21 cellular contexts compared by ENCODE assay signal in genomic region chr9:95284667-95285066, GRCh38. TPM values are rescaled to one million over a fixed set of nuclear protein-coding genes. Genes with fewer than 3 reads are reported as not detected.
DNase-seq lines count a peak whose midpoint lies in the region; ATAC-seq, FAIRE-seq and TF ChIP-seq lines count a peak whose summit lies in the region.
"Had no signal": no experiment of that assay in that cellular context is flagged by ENCODE, and none has a peak within 500 bp of the region (broad histone marks: within the 10 kb centered on the region; RNA-seq: fewer than 3 reads in every experiment).

No MANE protein-coding gene starts in this region.

- no peak for ATAC-seq in A549
- ATAC-seq in GM18519 (IDR thresholded peaks at IDR 0.05; ENCODE audit: low FRiP score, unreplicated experiment) = no peak
- ATAC-seq: activated T-cell treated with anti-CD3 and anti-CD28 coated beads, Interleukin-2, amount 50 U/mL, for 4 hours had no signal

- 92% methylated on average over 4 of the region's 4 CpGs for WGBS in A549 (ENCODE audit: missing lambda C conversion rate)
- 76 to 92% (median 84%) methylated on average over 4 of the region's 4 CpGs for WGBS in stomach, 5 donors

- no peaks in the 10 kb centered on the region for H3K36me3 ChIP-seq in stomach
- H3K36me3 ChIP-seq: thoracic aorta, uterus had no signal

- TF ChIP-seq EP300 in A549 (IDR thresholded peaks at IDR 0.05) (no peak), stomach (IDR thresholded peaks at IDR 0.05) (no peak)

- CTCF ChIA-PET in A549 (lab: Yijun Ruan, JAX) = no interaction called here

- POLR2A ChIA-PET in A549 (lab: Yijun Ruan, JAX) = no interaction called here

- H3K4me3 ChIP-seq in A549 (no peak overlapping the region), stomach (no peak overlapping the region)
- H3K4me3 ChIP-seq: thoracic aorta, uterus had no signal

- peaks cover 23% of the 10 kb centered on the region for H3K4me1 ChIP-seq in A549
- H3K4me1 ChIP-seq in stomach = peaks cover 0 to 21% (median 10%) of the 10 kb centered on the region in 4 donors
- H3K4me1 ChIP-seq: uterus had no signal

- no peak for TF ChIP-seq RAD21 in A549 (conservative IDR thresholded peaks at IDR 0.05 in 1 of 2, IDR thresholded peaks at IDR 0.05 in 1 of 2)

- peak overlapping the region; percentile 47; the same call in 2 of the 3 replicates for H3K4me2 ChIP-seq in A549
- H3K4me2 ChIP-seq: SK-N-SH had no signal

- H3K27ac ChIP-seq in A549 (no peak overlapping the region), stomach (no peak overlapping the region)
- H3K27ac ChIP-seq: thoracic aorta, uterus had no signal

- TF ChIP-seq POLR2A in A549 (IDR thresholded peaks at IDR 0.05; ENCODE audit: low read length) = no peak
- no peak for TF ChIP-seq POLR2A in stomach (IDR thresholded peaks at IDR 0.05)

- TF ChIP-seq CTCF in A549 (IDR thresholded peaks at IDR 0.05) (no peak), stomach (IDR thresholded peaks at IDR 0.05) (no peak)

- FAIRE-seq in A549 (lab: Jason Lieb, UNC) = no peak

- no peaks in the 10 kb centered on the region for H3K27me3 ChIP-seq in stomach
- H3K27me3 ChIP-seq: uterus had no signal

- intact Hi-C loops in stomach (cut with DNase I; ENCODE audit: low total_unique reads) = no loop called here

- H3K9me3 ChIP-seq in A549 = peaks cover 15% of the 10 kb centered on the region; the same call in 1 of the 3 replicates
- peaks cover 0 to 10% (median 5%) of the 10 kb centered on the region in 4 donors for H3K9me3 ChIP-seq in stomach

- no peak for DNase-seq in A549 (ENCODE audit: low read depth in 1 of 2, low spot score in 1 of 2)
- peak; percentile 20 for DNase-seq in HK-2 (ENCODE audit: unreplicated experiment)
- peak; percentile 33 for DNase-seq in fibroblast of gingiva (ENCODE audit: low read depth)
- DNase-seq in mucosa of gallbladder (ENCODE audit: low spot score) = peak; percentile 81
- DNase-seq in stomach = no peak
- DNase-seq in cerebellum (ENCODE audit: low spot score) = no peak
- no peak for DNase-seq in NAMALWA (ENCODE audit: low spot score)
- DNase-seq: 8988T; activated CD4-positive, alpha-beta T cell treated with anti-CD3 and anti-CD28 coated beads, Interleukin-2, amount 10 ng/mL, durations not matched to agents 24 days and 14 days; activated gamma-delta T cell treated with Interleukin-2 at 50 U/mL for 16 hours; activated T-cell treated with anti-CD3 and anti-CD28 coated beads, Interleukin-2, amount 50 U/mL, for 4 hours; CD4-positive, alpha-beta T cell; central memory CD4-positive, alpha-beta T cell; dermis blood vessel endothelial cell; mammary epithelial cell; NCI-H446 treated with DMSO at 0.1 percent for 48 hours; SK-N-SH; stimulated activated naive CD4-positive, alpha-beta T cell treated with Interleukin-2 at 50 U/mL for 16 hours; uterus had no signal

TF ChIP-seq in A549, 52 proteins besides CTCF, POLR2A, EP300 and RAD21:
- no peak for TF ChIP-seq HOXB13 (CRISPR knock-in tag; IDR thresholded peaks at IDR 0.05; ENCODE audit: low read depth)
- TF ChIP-seq SMC3 (IDR thresholded peaks at IDR 0.05) = no peak
- TF ChIP-seq MAZ (IDR thresholded peaks at IDR 0.05; ENCODE audit: borderline replicate concordance, low read depth, low read length) = no peak
- no peak for TF ChIP-seq NFE2L2 (conservative IDR thresholded peaks at IDR 0.05; ENCODE audit: low read length)
- TF ChIP-seq FOXS1 (CRISPR knock-in tag; IDR thresholded peaks at IDR 0.05) = no peak
- TF ChIP-seq ZSCAN20 (CRISPR knock-in tag; IDR thresholded peaks at IDR 0.05) = no peak
- TF ChIP-seq FOSB (CRISPR knock-in tag; IDR thresholded peaks at IDR 0.05) = no peak
- TF ChIP-seq ELK1 (IDR thresholded peaks at IDR 0.05; ENCODE audit: low read depth, low read length) = no peak
- no peak for TF ChIP-seq MAX (IDR thresholded peaks at IDR 0.05)
- no peak for TF ChIP-seq REST (IDR thresholded peaks at IDR 0.05)

RNA-seq across cellular contexts. Expression of gene FANCC, which starts 32.8 kb away (rescaled TPM):
- polyA plus RNA-seq in A549 (2011; rRNA removed) (24.9 and 26.5 TPM in 2 replicates), A549 (2017; fragmentation: RNase III; extraction: RNeasy Plus Mini Kit Qiagen cat#74134 plus additional on column Dnase treatment) (12.1 to 14.1 TPM (median 13.5 TPM) in 3 replicates), stomach (1 to 10 TPM; 3.1 to 6.0 (median 4.0) TPM)
- polyA plus RNA-seq in A549 (2012; cell fraction: cytosol; rRNA removed) = 8.1 and 10.7 TPM in 2 replicates
- 10.5 and 14.0 TPM in 2 replicates for polyA plus RNA-seq in A549 (2012; cell fraction: nucleus; rRNA removed)
- 19.5 and 23.0 TPM in 2 replicates for polyA minus RNA-seq in A549 (2011; rRNA and poly(A)+ RNA removed)
- total RNA-seq in mucosa of gallbladder (18.9 TPM), stomach (10 to 100 TPM in 3 of 5 donors, 1 to 10 TPM in 2; 6.2 to 24.5 (median 17.4) TPM), cerebellum (27.0 TPM)

Comparison
In these comparisons a context has a peak if more than half of its experiments do, and no peak if none do; other contexts are left out.
1. DNase-seq: peak in HK-2 (single experiment), fibroblast of gingiva (single experiment) and mucosa of gallbladder (single experiment); none in A549 (0 of 2), stomach (single experiment), cerebellum (single experiment) and NAMALWA (single experiment).